In the genomic region with DNA sequence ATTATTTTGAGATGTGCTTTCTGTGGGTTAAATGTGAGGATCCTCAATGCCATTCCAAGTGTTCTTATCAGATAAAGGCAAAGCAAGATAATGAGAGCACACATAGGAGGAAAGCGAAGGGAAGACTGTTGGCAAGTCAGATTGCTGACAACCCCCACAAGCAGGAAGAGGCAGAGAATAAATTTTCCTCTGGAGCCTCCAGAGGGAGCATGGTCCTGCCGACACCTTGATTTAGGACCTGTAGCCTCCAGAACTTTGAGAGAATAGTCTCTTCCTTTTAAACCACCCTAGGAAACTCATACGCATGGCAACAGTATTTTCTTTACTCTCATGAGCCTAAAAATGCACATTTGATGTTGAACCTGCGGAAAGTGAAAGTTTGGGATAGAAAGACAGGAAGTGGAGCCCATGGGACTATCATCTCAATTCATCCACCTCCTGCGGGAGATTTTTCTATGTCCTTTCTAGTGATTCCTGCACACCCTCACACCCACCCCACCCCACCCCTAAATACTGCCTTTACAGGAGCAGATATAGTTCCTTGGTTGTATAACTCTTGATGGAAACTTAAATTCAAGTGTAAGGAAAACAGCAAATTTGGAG, we compare ENCODE assay signal across 1 cellular context.
TF ChIP-seq lines count a peak whose summit lies in the region.

No MANE protein-coding gene starts in this region.

TF ChIP-seq in HEK293, 187 proteins besides CTCF, POLR2A, EP300 and RAD21 (continued from another document):
- TF ChIP-seq, protein P1, sequence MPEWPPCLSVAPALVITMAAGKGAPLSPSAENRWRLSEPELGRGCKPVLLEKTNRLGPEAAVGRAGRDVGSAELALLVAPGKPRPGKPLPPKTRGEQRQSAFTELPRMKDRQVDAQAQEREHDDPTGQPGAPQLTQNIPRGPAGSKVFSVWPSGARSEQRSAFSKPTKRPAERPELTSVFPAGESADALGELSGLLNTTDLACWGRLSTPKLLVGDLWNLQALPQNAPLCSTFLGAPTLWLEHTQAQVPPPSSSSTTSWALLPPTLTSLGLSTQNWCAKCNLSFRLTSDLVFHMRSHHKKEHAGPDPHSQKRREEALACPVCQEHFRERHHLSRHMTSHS (tag by site-specific recombination; IDR thresholded peaks at IDR 0.05): no peak
- TF ChIP-seq PRDM1 (tag by site-specific recombination; IDR thresholded peaks at IDR 0.05): 0 out of 2 replicates have a peak, but pooled peaks have one; percentile 12
TF ChIP-seq in HEK293: peak in this region for 5.
